Comparison of ENCODE assay signal across 15 cellular contexts in genomic region chr13:40588101-40588500, GRCh38.
A peak's percentile ranks its signal among the peaks of the same experiment; 100 is the strongest.
DNase-seq lines count a peak whose midpoint lies in the region; ATAC-seq, FAIRE-seq and TF ChIP-seq lines count a peak whose summit lies in the region.
"Had no signal": no experiment of that assay in that cellular context is flagged by ENCODE, and none has a peak within 500 bp of the region (broad histone marks: within the 10 kb centered on the region; RNA-seq: fewer than 3 reads in every experiment).

No MANE protein-coding gene starts in this region.

- no peaks in the 10 kb centered on the region for H3K27me3 ChIP-seq in BLaER1
- H3K27me3 ChIP-seq: suprapubic skin had no signal

- peaks cover 89% of the 10 kb centered on the region for H3K36me3 Mint-ChIP-seq in MCF 10A (ENCODE audit: insufficient read depth, unreplicated experiment)
- peaks cover 8 to 9% of the 10 kb centered on the region in 2 donors for H3K36me3 Mint-ChIP-seq in naive B cell

- POLR2A ChIA-PET in MCF 10A (lab: Yijun Ruan, JAX): no interaction called here

- H3K4me1 ChIP-seq in BLaER1: peaks cover 79% of the 10 kb centered on the region

- H3K9ac ChIP-seq in BLaER1: peak overlapping the region; percentile 82

- H3K4me1 Mint-ChIP-seq in MCF 10A (ENCODE audit: insufficient read depth, unreplicated experiment): peaks cover 73% of the 10 kb centered on the region
- peaks cover 84 to 97% (median 96%) of the 10 kb centered on the region in 3 donors for H3K4me1 Mint-ChIP-seq in naive B cell

- no TSS peak for BruUV-seq in MCF 10A (replicated peaks; lab: Mats Ljungman, UMichigan)

- H3K4me3 Mint-ChIP-seq in MCF 10A (ENCODE audit: unreplicated experiment): no peak overlapping the region
- H3K4me3 Mint-ChIP-seq in naive B cell: peak overlapping the region in 7 of 8 donors; percentile 50 to 89 (median 77)

- intact Hi-C loops in MCF 10A (cut with micrococcal nuclease): no loop called here

- H4K20me1 ChIP-seq in BLaER1: no peaks in the 10 kb centered on the region

- 0 out of 2 replicates have a peak overlapping the region, but pooled peaks have one; percentile 54 for H3K4me3 ChIP-seq in BLaER1
- H3K4me3 ChIP-seq: suprapubic skin had no signal

- no peak for ATAC-seq in naive B cell (ENCODE audit: low read depth in 2 of 2)
- no peak for ATAC-seq in HG03025 (IDR thresholded peaks at IDR 0.05; ENCODE audit: low FRiP score, unreplicated experiment)
- ATAC-seq in GM18519 (IDR thresholded peaks at IDR 0.05; ENCODE audit: low FRiP score, unreplicated experiment): no peak

- H3K9me3 Mint-ChIP-seq in MCF 10A (ENCODE audit: unreplicated experiment) (no peaks in the 10 kb centered on the region), naive B cell (peaks cover 0 to 9% (median 8%) of the 10 kb centered on the region in 7 donors)

- peak overlapping the region; percentile 90 for H3K4me2 ChIP-seq in BLaER1

- CTCF ChIA-PET in MCF 10A (lab: Yijun Ruan, JAX): no interaction called here

- H3K27ac Mint-ChIP-seq in MCF 10A (ENCODE audit: low read depth, unreplicated experiment): peak overlapping the region; percentile 35
- peak overlapping the region in 5 of 6 donors; percentile 8 to 97 (median 89) for H3K27ac Mint-ChIP-seq in naive B cell

- H3K27ac ChIP-seq in BLaER1: peak overlapping the region; percentile 97

- peaks cover 23% of the 10 kb centered on the region for H3K9me3 ChIP-seq in BLaER1
- H3K9me3 ChIP-seq: suprapubic skin had no signal

- no peaks in the 10 kb centered on the region for H3K27me3 Mint-ChIP-seq in MCF 10A (ENCODE audit: insufficient read depth, unreplicated experiment)
- no peaks in the 10 kb centered on the region for H3K27me3 Mint-ChIP-seq in naive B cell

- peaks cover 18% of the 10 kb centered on the region for H3K36me3 ChIP-seq in BLaER1
- H3K36me3 ChIP-seq: suprapubic skin had no signal

- peak; percentile 58 for FAIRE-seq in GM19239 (lab: Jason Lieb, UNC)
- FAIRE-seq: endometrium, GM18507 had no signal

- no peak for DNase-seq in GM19239 (ENCODE audit: insufficient read length, low spot score)
- no peak for DNase-seq in MCF 10A (ENCODE audit: unreplicated experiment)
- DNase-seq in naive B cell: no peak
- no peak for DNase-seq in AG08395 (ENCODE audit: low spot score)
- no peak for DNase-seq in ecto neural progenitor cell (ENCODE audit: low spot score)
- DNase-seq: activated CD4-positive, alpha-beta T cell treated with anti-CD3 and anti-CD28 coated beads, Interleukin-2, amount 50 U/mL, for 4 hours; anterior cingulate cortex; HCEC 1CT; NCI-H1930 had no signal

- TF ChIP-seq CTCF in MCF 10A (IDR thresholded peaks at IDR 0.05; ENCODE audit: unreplicated experiment): no peak
